22 cellular contexts compared by ENCODE assay signal in genomic region chr3:25587526-25587925, GRCh38.
DNase-seq lines count a peak whose midpoint lies in the region; ATAC-seq, FAIRE-seq and TF ChIP-seq lines count a peak whose summit lies in the region.
"Had no signal": no experiment of that assay in that cellular context is flagged by ENCODE, and none has a peak within 500 bp of the region (broad histone marks: within the 10 kb centered on the region; RNA-seq: fewer than 3 reads in every experiment).

No MANE protein-coding gene starts in this region.

- H3K27me3 Mint-ChIP-seq in astrocyte (ENCODE audit: low read depth, unreplicated experiment) = no peaks in the 10 kb centered on the region
- H3K27me3 Mint-ChIP-seq in activated CD8-positive, alpha-beta T cell treated with anti-CD3 and anti-CD28 coated beads, Interleukin-2, amount 10 ng/mL, durations not matched to agents 7 days and 5 days (ENCODE audit: low read depth) = no peaks in the 10 kb centered on the region

- CTCF ChIA-PET in activated CD8-positive, alpha-beta T cell treated with anti-CD3 and anti-CD28 coated beads, Interleukin-2, amount 10 ng/mL, durations not matched to agents 7 days and 5 days (lab: Charles Lee) = no interaction called here

- H3K4me1 Mint-ChIP-seq in astrocyte (ENCODE audit: low read depth, unreplicated experiment) = peaks cover 22% of the 10 kb centered on the region
- no peaks in the 10 kb centered on the region for H3K4me1 Mint-ChIP-seq in activated CD8-positive, alpha-beta T cell treated with anti-CD3 and anti-CD28 coated beads, Interleukin-2, amount 10 ng/mL, durations not matched to agents 7 days and 5 days (ENCODE audit: low read depth)

- H3K79me2 ChIP-seq in astrocyte (ENCODE audit: insufficient read depth, low read length) (no peaks in the 10 kb centered on the region), osteoblast (ENCODE audit: insufficient read depth, low read length) (no peaks in the 10 kb centered on the region)

- H3K9ac ChIP-seq in astrocyte (ENCODE audit: low read length) = no peak overlapping the region
- H3K9ac ChIP-seq: GM23248 had no signal

- no peak overlapping the region for H3K4me3 ChIP-seq in astrocyte (ENCODE audit: insufficient read depth, low read depth, low read length)
- H3K4me3 ChIP-seq in fibroblast of pulmonary artery (replicated peaks; ENCODE audit: low read depth, low read length) = no peak overlapping the region
- no peak overlapping the region for H3K4me3 ChIP-seq in osteoblast (ENCODE audit: insufficient read depth, low read length)
- H3K4me3 ChIP-seq: A549, GM23248, K562 had no signal

- H3K4me3 Mint-ChIP-seq in astrocyte (ENCODE audit: unreplicated experiment) = no peak overlapping the region
- H3K4me3 Mint-ChIP-seq in activated CD8-positive, alpha-beta T cell treated with anti-CD3 and anti-CD28 coated beads, Interleukin-2, amount 10 ng/mL, durations not matched to agents 7 days and 5 days = no peak overlapping the region

- no peaks in the 10 kb centered on the region for H3K27me3 ChIP-seq in astrocyte (ENCODE audit: insufficient read depth, low read length)
- H3K27me3 ChIP-seq in osteoblast (ENCODE audit: insufficient read depth, low read length) = no peaks in the 10 kb centered on the region

- H3K27ac Mint-ChIP-seq in astrocyte (ENCODE audit: unreplicated experiment) = no peak overlapping the region
- no peak overlapping the region for H3K27ac Mint-ChIP-seq in activated CD8-positive, alpha-beta T cell treated with anti-CD3 and anti-CD28 coated beads, Interleukin-2, amount 10 ng/mL, durations not matched to agents 7 days and 5 days

- H3K36me3 Mint-ChIP-seq in astrocyte (ENCODE audit: low read depth, unreplicated experiment) = peaks cover 2% of the 10 kb centered on the region
- no peaks in the 10 kb centered on the region for H3K36me3 Mint-ChIP-seq in activated CD8-positive, alpha-beta T cell treated with anti-CD3 and anti-CD28 coated beads, Interleukin-2, amount 10 ng/mL, durations not matched to agents 7 days and 5 days (ENCODE audit: low read depth)

- DNase-seq in EH (ENCODE audit: low read depth) = peak; percentile 51
- DNase-seq in astrocyte (ENCODE audit: low read depth) = no peak
- peak; percentile 42 for DNase-seq in fibroblast of pulmonary artery (ENCODE audit: low read depth)
- no peak for DNase-seq in osteoblast (ENCODE audit: insufficient read length, low spot score, missing footprints)
- no peak for DNase-seq in activated CD8-positive, alpha-beta T cell treated with anti-CD3 and anti-CD28 coated beads, Interleukin-2, amount 10 ng/mL, durations not matched to agents 7 days and 5 days
- no peak for DNase-seq in D341Med (ENCODE audit: low spot score)
- DNase-seq: DMS79 treated with DMSO at 0.1 percent for 48 hours; GDM1; GM23248; NCI-H1092; NCI-H1694; NCI-H2107; NCI-H345; NCI-H526 treated with DMSO at 0.1 percent for 48 hours; NK-92 treated with Interleukin-12 subunit alpha and Interleukin-12 subunit beta, amount 100 ng/mL, for 24 hours; OCI-M1 had no signal

- H3K4me1 ChIP-seq in astrocyte (ENCODE audit: insufficient read depth, low read length) = peaks cover 27% of the 10 kb centered on the region
- H3K4me1 ChIP-seq in osteoblast (ENCODE audit: insufficient read depth, low read length) = peaks cover 19% of the 10 kb centered on the region

- H2AFZ ChIP-seq in astrocyte (ENCODE audit: low read depth, low read length) (no peak overlapping the region), osteoblast (ENCODE audit: low read length) (no peak overlapping the region)
- H2AFZ ChIP-seq: GM23248 had no signal

- H3K4me2 ChIP-seq in astrocyte (ENCODE audit: low read length) (no peak overlapping the region), osteoblast (ENCODE audit: insufficient read depth, low read length) (no peak overlapping the region)
- H3K4me2 ChIP-seq: A549 had no signal

- FAIRE-seq in astrocyte (lab: Jason Lieb, UNC) = no peak
- FAIRE-seq: A549, GM12892, GM19239, K562 had no signal

- peaks cover 3% of the 10 kb centered on the region for H3K9me3 Mint-ChIP-seq in astrocyte (ENCODE audit: unreplicated experiment)
- no peaks in the 10 kb centered on the region for H3K9me3 Mint-ChIP-seq in activated CD8-positive, alpha-beta T cell treated with anti-CD3 and anti-CD28 coated beads, Interleukin-2, amount 10 ng/mL, durations not matched to agents 7 days and 5 days (ENCODE audit: insufficient read depth)

- no peak for TF ChIP-seq CTCF in astrocyte (IDR thresholded peaks at IDR 0.05; ENCODE audit: insufficient read depth, low read depth, low read length)
- TF ChIP-seq CTCF in fibroblast of pulmonary artery (IDR thresholded peaks at IDR 0.05; ENCODE audit: low read length, missing control alignments) = no peak
- no peak for TF ChIP-seq CTCF in osteoblast (IDR thresholded peaks at IDR 0.05; ENCODE audit: extremely low read depth, low read depth, low read length)

- H3K27ac ChIP-seq in astrocyte (ENCODE audit: low read depth, low read length) (peak overlapping the region; percentile 12), osteoblast (ENCODE audit: low read depth, low read length) (peak overlapping the region; percentile 48)
- H3K27ac ChIP-seq: GM23248, RWPE1 had no signal

- POLR2A ChIA-PET in activated CD8-positive, alpha-beta T cell treated with anti-CD3 and anti-CD28 coated beads, Interleukin-2, amount 10 ng/mL, durations not matched to agents 7 days and 5 days (lab: Charles Lee) = no interaction called here

- no peaks in the 10 kb centered on the region for H4K20me1 ChIP-seq in astrocyte (ENCODE audit: insufficient read depth, low read length)
- no peaks in the 10 kb centered on the region for H4K20me1 ChIP-seq in osteoblast (ENCODE audit: insufficient read depth, low read length)

- H3K36me3 ChIP-seq in astrocyte (ENCODE audit: insufficient read depth, low read length) = peaks cover 5% of the 10 kb centered on the region
- no peaks in the 10 kb centered on the region for H3K36me3 ChIP-seq in osteoblast (ENCODE audit: insufficient read depth, low read length)

- no peaks in the 10 kb centered on the region for H3K9me3 ChIP-seq in astrocyte (ENCODE audit: insufficient read depth, low read depth, low read length)
- H3K9me3 ChIP-seq in osteoblast (ENCODE audit: low read depth, low read length) = peaks cover under 1% of the 10 kb centered on the region
- H3K9me3 ChIP-seq: A549 had no signal

- ATAC-seq in HG03135 (IDR thresholded peaks at IDR 0.05; ENCODE audit: unreplicated experiment) = no peak
- ATAC-seq in activated CD8-positive, alpha-beta T cell treated with anti-CD3 and anti-CD28 coated beads, Interleukin-2, amount 10 ng/mL, durations not matched to agents 7 days and 5 days = no peak
- ATAC-seq: A549, K562 had no signal

Comparison
In these comparisons a context has a peak if more than half of its experiments do, and no peak if none do; other contexts are left out.
1. DNase-seq: peak in EH (single experiment) and fibroblast of pulmonary artery (single experiment); none in astrocyte (single experiment), osteoblast (single experiment), activated CD8-positive, alpha-beta T cell treated with anti-CD3 and anti-CD28 coated beads, Interleukin-2, amount 10 ng/mL, durations not matched to agents 7 days and 5 days (single experiment) and D341Med (single experiment).